In the genomic region with DNA sequence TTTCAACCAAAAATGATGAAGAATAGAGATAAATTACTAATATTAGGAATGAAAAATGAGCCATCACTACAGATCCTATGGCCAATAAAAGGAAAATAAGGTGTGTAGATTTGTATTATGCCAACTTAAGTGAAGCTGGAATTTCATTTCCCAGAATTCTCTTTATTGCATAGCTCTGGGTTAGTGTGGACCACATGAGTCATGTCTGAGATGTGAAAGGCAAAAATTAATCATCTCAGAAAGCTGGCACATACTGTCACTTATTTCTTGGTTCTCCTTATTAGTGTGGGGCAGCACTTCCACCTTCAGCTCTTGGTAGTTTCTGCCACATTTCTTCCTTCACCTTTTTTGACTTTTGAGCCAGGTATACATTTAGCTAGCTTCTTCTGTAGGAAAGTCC, we compare ENCODE assay signal across 14 cellular contexts.
DNase-seq lines count a peak whose midpoint lies in the region; ATAC-seq and TF ChIP-seq lines count a peak whose summit lies in the region.
"Had no signal": no experiment of that assay in that cellular context is flagged by ENCODE, and none has a peak within 500 bp of the region (broad histone marks: within the 10 kb centered on the region; RNA-seq: fewer than 3 reads in every experiment).

No MANE protein-coding gene starts in this region.

- no peak overlapping the region for H2BK120ac ChIP-seq in mesenchymal stem cell (ENCODE audit: low read depth, low read length)

- no peaks in the 10 kb centered on the region for H3K27me3 Mint-ChIP-seq in activated T-cell treated with anti-CD3 and anti-CD28 coated beads, Interleukin-2, amount 50 U/mL, for 4 hours (ENCODE audit: low read depth)
- no peaks in the 10 kb centered on the region; the same call in 1 of the 2 replicates for H3K27me3 Mint-ChIP-seq in HFFc6 (ENCODE audit: insufficient read depth)
- H3K27me3 Mint-ChIP-seq: activated B cell treated with CpG ODN at 0.5 μM for 24 hours had no signal

- H3K4ac ChIP-seq in mesenchymal stem cell (ENCODE audit: low read depth in 1 of 2, low read length in 2 of 2): no peak overlapping the region

- H3K4me3 Mint-ChIP-seq in activated T-cell treated with anti-CD3 and anti-CD28 coated beads, Interleukin-2, amount 50 U/mL, for 4 hours: no peak overlapping the region
- H3K4me3 Mint-ChIP-seq in HFFc6: peak overlapping the region; percentile 35; the same call in 1 of the 2 replicates
- H3K4me3 Mint-ChIP-seq: activated B cell treated with CpG ODN at 0.5 μM for 24 hours had no signal

- DNase-seq in activated T-cell treated with anti-CD3 and anti-CD28 coated beads, Interleukin-2, amount 50 U/mL, for 4 hours: no peak
- DNase-seq in activated T-cell treated with anti-CD3 and anti-CD28 coated beads, Interleukin-2, amount 50 U/mL, for 48 hours: no peak
- DNase-seq in HFFc6: peak; percentile 56
- peak; percentile 25 for DNase-seq in astrocyte of the hippocampus (ENCODE audit: low read depth, low spot score)
- peak; percentile 3 for DNase-seq in mesenchymal stem cell
- DNase-seq in SHP77 treated with DMSO at 0.1 percent for 48 hours (lab: John Stamatoyannopoulos, UW): no peak
- DNase-seq: activated B cell treated with CpG ODN at 0.5 μM for 24 hours, colonic mucosa, GDM1, NCI-H1436 treated with DMSO at 0.1 percent for 48 hours, NCI-H748 treated with DMSO at 0.1 percent for 48 hours had no signal

- no peak overlapping the region for H3K14ac ChIP-seq in mesenchymal stem cell (ENCODE audit: low read length in 2 of 2)

- peak; percentile 86 to 92 for ATAC-seq in activated T-cell treated with anti-CD3 and anti-CD28 coated beads, Interleukin-2, amount 50 U/mL, for 4 hours
- ATAC-seq in HG03378 (IDR thresholded peaks at IDR 0.05; ENCODE audit: unreplicated experiment): no peak
- no peak for ATAC-seq in HG03521 (IDR thresholded peaks at IDR 0.05; ENCODE audit: unreplicated experiment)

- no peak overlapping the region for H2AFZ ChIP-seq in mesenchymal stem cell (ENCODE audit: low read depth, low read length)

- no peak overlapping the region for H3K18ac ChIP-seq in mesenchymal stem cell (ENCODE audit: low read depth in 1 of 2, low read length in 2 of 2)

- peaks cover 5% of the 10 kb centered on the region for H3K4me1 Mint-ChIP-seq in activated T-cell treated with anti-CD3 and anti-CD28 coated beads, Interleukin-2, amount 50 U/mL, for 4 hours (ENCODE audit: low read depth)
- H3K4me1 Mint-ChIP-seq in HFFc6 (ENCODE audit: low read depth): peaks cover 49% of the 10 kb centered on the region

- H2BK15ac ChIP-seq in mesenchymal stem cell (ENCODE audit: low read depth, poor library complexity, severe bottlenecking): no peak overlapping the region

- no peak overlapping the region for H2BK12ac ChIP-seq in mesenchymal stem cell (ENCODE audit: low read length in 2 of 2)

- peaks cover 16% of the 10 kb centered on the region for H3K9me3 Mint-ChIP-seq in activated T-cell treated with anti-CD3 and anti-CD28 coated beads, Interleukin-2, amount 50 U/mL, for 4 hours
- peaks cover 19% of the 10 kb centered on the region for H3K9me3 Mint-ChIP-seq in HFFc6

- peaks cover 26% of the 10 kb centered on the region for H3K79me1 ChIP-seq in mesenchymal stem cell (replicated peaks; ENCODE audit: low read length, poor library complexity, severe bottlenecking)

- H2BK5ac ChIP-seq in mesenchymal stem cell (ENCODE audit: low read depth, low read length, poor library complexity, severe bottlenecking): no peak overlapping the region

- no peak overlapping the region for H3K23ac ChIP-seq in mesenchymal stem cell (ENCODE audit: low read length in 2 of 2)

- H3K27me3 ChIP-seq in mesenchymal stem cell (ENCODE audit: control insufficient read depth in 1 of 2, insufficient read depth in 1 of 2, low read length in 2 of 2): no peaks in the 10 kb centered on the region
- H3K27me3 ChIP-seq: colonic mucosa had no signal

- peak overlapping the region; percentile 80 for H3K27ac Mint-ChIP-seq in HFFc6
- H3K27ac Mint-ChIP-seq: activated B cell treated with CpG ODN at 0.5 μM for 24 hours had no signal

- H3K4me3 ChIP-seq in mesenchymal stem cell (ENCODE audit: insufficient read depth in 1 of 2, low read depth in 1 of 2, low read length in 2 of 2): no peak overlapping the region
- H3K4me3 ChIP-seq: colonic mucosa, SK-N-MC had no signal

- H2AK5ac ChIP-seq in mesenchymal stem cell (ENCODE audit: low read length, severe bottlenecking): no peak overlapping the region

- peaks cover 14% of the 10 kb centered on the region for H3K9me3 ChIP-seq in mesenchymal stem cell (ENCODE audit: control insufficient read depth, low read length)
- H3K9me3 ChIP-seq: colonic mucosa had no signal

- no peak overlapping the region for H3K27ac ChIP-seq in mesenchymal stem cell (ENCODE audit: low read length, poor library complexity, severe bottlenecking)
- H3K27ac ChIP-seq: colonic mucosa, SK-N-MC had no signal

- H4K8ac ChIP-seq in mesenchymal stem cell (ENCODE audit: low read length): no peak overlapping the region

- peaks cover 31% of the 10 kb centered on the region for H3K36me3 Mint-ChIP-seq in activated T-cell treated with anti-CD3 and anti-CD28 coated beads, Interleukin-2, amount 50 U/mL, for 4 hours (ENCODE audit: insufficient read depth)
- H3K36me3 Mint-ChIP-seq in HFFc6 (ENCODE audit: low read depth): peaks cover 73% of the 10 kb centered on the region

- H3K36me3 ChIP-seq in mesenchymal stem cell (ENCODE audit: control insufficient read depth in 1 of 2, insufficient read depth in 2 of 2, low read depth in 1 of 2, low read length in 2 of 2): peaks cover 30 to 59% of the 10 kb centered on the region in 2 experiments
- H3K36me3 ChIP-seq: colonic mucosa had no signal

- no peak overlapping the region for H4K91ac ChIP-seq in mesenchymal stem cell (ENCODE audit: low read length)

- no peak overlapping the region for H3K4me2 ChIP-seq in mesenchymal stem cell (ENCODE audit: low read length, poor library complexity, severe bottlenecking)

- no peaks in the 10 kb centered on the region for H3K4me1 ChIP-seq in mesenchymal stem cell (ENCODE audit: control insufficient read depth, insufficient read depth, low read depth, low read length)
- H3K4me1 ChIP-seq: colonic mucosa had no signal

- H3K9ac ChIP-seq in mesenchymal stem cell (ENCODE audit: low read length): no peak overlapping the region

- no peak for TF ChIP-seq CTCF in HFFc6 (IDR thresholded peaks at IDR 0.05)

Comparison
In these comparisons a context has a peak if more than half of its experiments do, and no peak if none do; other contexts are left out.
1. ATAC-seq: peak in activated T-cell treated with anti-CD3 and anti-CD28 coated beads, Interleukin-2, amount 50 U/mL, for 4 hours (2 of 2); none in HG03378 (single experiment) and HG03521 (single experiment).
2. DNase-seq: peak in HFFc6 (single experiment), astrocyte of the hippocampus (single experiment) and mesenchymal stem cell (single experiment); none in activated T-cell treated with anti-CD3 and anti-CD28 coated beads, Interleukin-2, amount 50 U/mL, for 4 hours (single experiment), activated T-cell treated with anti-CD3 and anti-CD28 coated beads, Interleukin-2, amount 50 U/mL, for 48 hours (0 of 2) and SHP77 treated with DMSO at 0.1 percent for 48 hours (single experiment).